Comparison of ENCODE assay signal across 8 cellular contexts in the genomic region with DNA sequence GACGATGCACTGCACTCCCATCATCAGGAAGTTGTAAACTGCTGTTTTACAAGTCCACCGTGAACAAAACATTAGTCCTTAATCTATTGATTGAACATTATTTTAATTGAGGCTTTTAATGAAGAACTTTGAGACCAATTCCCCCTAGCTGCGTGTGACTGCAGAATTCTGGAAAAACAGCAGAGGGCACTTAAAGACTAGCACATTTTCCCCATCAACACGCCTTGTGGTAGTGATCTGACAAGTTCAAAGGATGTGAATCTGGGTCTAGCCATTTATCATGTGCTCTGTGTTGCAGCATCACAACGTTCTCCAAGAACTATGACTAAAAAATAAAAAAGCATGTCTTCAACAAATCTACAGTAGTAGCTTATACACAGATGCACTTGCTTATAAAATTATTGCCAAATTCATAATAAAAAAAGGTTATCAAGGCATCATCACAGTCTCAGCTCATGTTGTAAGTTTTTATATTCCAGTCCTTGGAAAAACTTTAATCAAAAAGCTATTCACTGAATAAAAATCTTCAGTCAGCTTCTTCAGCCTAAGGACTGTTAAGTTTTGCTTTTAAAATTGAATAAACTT. TPM values are rescaled to one million over a fixed set of nuclear protein-coding genes. Genes with fewer than 3 reads are reported as not detected.
DNase-seq lines count a peak whose midpoint lies in the region; ATAC-seq and TF ChIP-seq lines count a peak whose summit lies in the region.

No MANE protein-coding gene starts in this region.

- no peaks in the 10 kb centered on the region for H3K36me3 Mint-ChIP-seq in activated B cell treated with CpG ODN at 0.5 μM for 24 hours (ENCODE audit: low read depth)

- POLR2A ChIA-PET in AG04449 (lab: Yijun Ruan, JAX) = no interaction called here
- POLR2A ChIA-PET in activated B cell treated with CpG ODN at 0.5 μM for 24 hours (lab: Charles Lee) = no interaction called here

- no peaks in the 10 kb centered on the region for H3K9me3 Mint-ChIP-seq in activated B cell treated with CpG ODN at 0.5 μM for 24 hours

- peaks cover 36% of the 10 kb centered on the region for H3K27me3 Mint-ChIP-seq in activated B cell treated with CpG ODN at 0.5 μM for 24 hours

- peak; percentile 31 for ATAC-seq in activated B cell treated with CpG ODN at 0.5 μM for 24 hours (ENCODE audit: low read depth)
- peak; percentile 45 for ATAC-seq in left ventricle myocardium superior

- TF ChIP-seq CTCF in AG04449 (IDR thresholded peaks at IDR 0.05; ENCODE audit: insufficient read depth, low read length, missing control alignments) = peak; percentile 58
- peak; percentile 61 for TF ChIP-seq CTCF in GM06990 (IDR thresholded peaks at IDR 0.05; ENCODE audit: insufficient read depth, low read length, poor library complexity, severe bottlenecking)
- no peak for TF ChIP-seq CTCF in activated B cell treated with CpG ODN at 0.5 μM for 24 hours (IDR thresholded peaks at IDR 0.05)

- DNase-seq in AG04449 (ENCODE audit: low read depth, low spot score) (peak; percentile 33), GM06990 (ENCODE audit: extremely low read depth, insufficient read length) (no peak), NCI-H1694 treated with DMSO at 0.1 percent for 48 hours (lab: John Stamatoyannopoulos, UW) (peak; percentile 76), activated B cell treated with CpG ODN at 0.5 μM for 24 hours (no peak), left ventricle myocardium superior (no peak), smooth muscle cell of the brain vasculature (ENCODE audit: low read depth, low spot score) (peak; percentile 12), GOT3 (lab: John Stamatoyannopoulos, UW) (no peak), T-helper 9 cell (no peak)

- CTCF ChIA-PET in AG04449 (lab: Yijun Ruan, JAX) = interaction anchor here (0.6 to 5.7 kb wide), 32 partner anchors 10 to 713 kb away, joined by 3 to 228 read pairs (median 4); no protein-coding TSS in a partner anchor
- CTCF ChIA-PET in activated B cell treated with CpG ODN at 0.5 μM for 24 hours (lab: Charles Lee) = interaction anchor here (0.7 to 3.6 kb wide), 7 partner anchors 11 to 540 kb away, joined by 3 to 27 read pairs (median 6); no protein-coding TSS in a partner anchor

- H3K4me3 Mint-ChIP-seq in activated B cell treated with CpG ODN at 0.5 μM for 24 hours = no peak overlapping the region

- no peaks in the 10 kb centered on the region for H3K4me1 Mint-ChIP-seq in activated B cell treated with CpG ODN at 0.5 μM for 24 hours

- no peaks in the 10 kb centered on the region for H3K36me3 ChIP-seq in GM06990 (ENCODE audit: control insufficient read depth, insufficient read depth, low read length)

- H3K4me3 ChIP-seq in AG04449 (ENCODE audit: low read depth, low read length) (no peak overlapping the region), GM06990 (replicated peaks; ENCODE audit: low read depth, low read length) (no peak overlapping the region)

- intact Hi-C loops in activated B cell treated with CpG ODN at 0.5 μM for 24 hours (cut with micrococcal nuclease) (loop anchor here (1.0 kb wide), 2 partner anchors 534 to 541 kb away; no protein-coding TSS in a partner anchor), left ventricle myocardium superior (cut with micrococcal nuclease) (loop anchor here (5.0 kb wide), 1 partner anchor 532 kb away; no protein-coding TSS in a partner anchor)

- no peak overlapping the region for H3K27ac Mint-ChIP-seq in activated B cell treated with CpG ODN at 0.5 μM for 24 hours

- H3K27me3 ChIP-seq in GM06990 (replicated peaks; ENCODE audit: control insufficient read depth, insufficient read depth, low read length) = no peaks in the 10 kb centered on the region

RNA-seq across cellular contexts. Expression of gene SKOR2, which starts 35.8 kb away (rescaled TPM):
- total RNA-seq in activated B cell treated with CpG ODN at 0.5 μM for 24 hours (not detected in 2 replicates), left ventricle myocardium superior (not detected)

RNA-seq across cellular contexts. Expression of gene IER3IP1, which starts 39.5 kb away (rescaled TPM):
- total RNA-seq in activated B cell treated with CpG ODN at 0.5 μM for 24 hours = 8.6 and 8.8 TPM in 2 replicates
- 10.3 TPM for total RNA-seq in left ventricle myocardium superior

Comparison
In these comparisons a context has a peak if more than half of its experiments do, and no peak if none do; other contexts are left out.
1. DNase-seq: peak in AG04449 (single experiment), NCI-H1694 treated with DMSO at 0.1 percent for 48 hours (single experiment) and smooth muscle cell of the brain vasculature (single experiment); none in GM06990 (single experiment), activated B cell treated with CpG ODN at 0.5 μM for 24 hours (single experiment), left ventricle myocardium superior (single experiment), GOT3 (single experiment) and T-helper 9 cell (single experiment).